ENCODE assay signal across 9 cellular contexts in genomic region chr2:166384774-166385173, GRCh38. TPM values are rescaled to one million over a fixed set of nuclear protein-coding genes. Genes with fewer than 3 reads are reported as not detected.
DNase-seq lines count a peak whose midpoint lies in the region; ATAC-seq and TF ChIP-seq lines count a peak whose summit lies in the region.
"Had no signal": no experiment of that assay in that cellular context is flagged by ENCODE, and none has a peak within 500 bp of the region (broad histone marks: within the 10 kb centered on the region; RNA-seq: fewer than 3 reads in every experiment).

No MANE protein-coding gene starts in this region.

- no peaks in the 10 kb centered on the region for H3K4me1 Mint-ChIP-seq in activated naive CD8-positive, alpha-beta T cell treated with anti-CD3 and anti-CD28 coated beads for 36 hours
- H3K4me1 Mint-ChIP-seq: stimulated activated memory B cell treated with anti-CD40 and anti-IgM and Interleukin-4, amounts not matched to agents 10 μg/mL and 1 μg/mL and 100 μg/mL, for 72 hours had no signal

- no peaks in the 10 kb centered on the region for H3K36me3 Mint-ChIP-seq in activated naive CD8-positive, alpha-beta T cell treated with anti-CD3 and anti-CD28 coated beads for 36 hours
- H3K36me3 Mint-ChIP-seq: stimulated activated memory B cell treated with anti-CD40 and anti-IgM and Interleukin-4, amounts not matched to agents 10 μg/mL and 1 μg/mL and 100 μg/mL, for 72 hours had no signal

- DNase-seq in NCI-H2196 (lab: John Stamatoyannopoulos, UW; ENCODE audit: unreplicated experiment): peak; percentile 34
- DNase-seq in NCI-H2196 treated with DMSO at 0.1 percent for 48 hours (lab: John Stamatoyannopoulos, UW; ENCODE audit: unreplicated experiment): no peak
- peak; percentile 12 for DNase-seq in NCI-H526 treated with DMSO at 0.1 percent for 48 hours (lab: John Stamatoyannopoulos, UW)
- no peak for DNase-seq in epithelial cell of proximal tubule (ENCODE audit: low read depth)
- DNase-seq in stromal cell of bone marrow (ENCODE audit: low read depth): peak; percentile 7
- DNase-seq in activated naive CD4-positive, alpha-beta T cell treated with Interleukin-2 at 50 U/mL for 16 hours: no peak
- no peak for DNase-seq in activated naive CD8-positive, alpha-beta T cell treated with anti-CD3 and anti-CD28 coated beads for 36 hours

- no peak overlapping the region for H3K27ac Mint-ChIP-seq in activated naive CD8-positive, alpha-beta T cell treated with anti-CD3 and anti-CD28 coated beads for 36 hours
- H3K27ac Mint-ChIP-seq: stimulated activated memory B cell treated with anti-CD40 and anti-IgM and Interleukin-4, amounts not matched to agents 10 μg/mL and 1 μg/mL and 100 μg/mL, for 72 hours had no signal

- H3K27me3 Mint-ChIP-seq in activated naive CD8-positive, alpha-beta T cell treated with anti-CD3 and anti-CD28 coated beads for 36 hours: peaks cover 5% of the 10 kb centered on the region
- H3K27me3 Mint-ChIP-seq: stimulated activated memory B cell treated with anti-CD40 and anti-IgM and Interleukin-4, amounts not matched to agents 10 μg/mL and 1 μg/mL and 100 μg/mL, for 72 hours had no signal

- no peak for ATAC-seq in GM21360 (IDR thresholded peaks at IDR 0.05; ENCODE audit: unreplicated experiment)
- ATAC-seq: stimulated activated memory B cell treated with anti-CD40 and anti-IgM and Interleukin-4, amounts not matched to agents 10 μg/mL and 1 μg/mL and 100 μg/mL, for 72 hours had no signal

- H3K4me3 Mint-ChIP-seq in activated naive CD8-positive, alpha-beta T cell treated with anti-CD3 and anti-CD28 coated beads for 36 hours: no peak overlapping the region
- H3K4me3 Mint-ChIP-seq: stimulated activated memory B cell treated with anti-CD40 and anti-IgM and Interleukin-4, amounts not matched to agents 10 μg/mL and 1 μg/mL and 100 μg/mL, for 72 hours had no signal

- H3K4me3 ChIP-seq in epithelial cell of proximal tubule (ENCODE audit: low read depth, low read length): no peak overlapping the region

- H3K9me3 Mint-ChIP-seq in activated naive CD8-positive, alpha-beta T cell treated with anti-CD3 and anti-CD28 coated beads for 36 hours: no peaks in the 10 kb centered on the region

- peak; percentile 57 for TF ChIP-seq CTCF in epithelial cell of proximal tubule (conservative IDR thresholded peaks at IDR 0.05; ENCODE audit: low read depth, low read length)

RNA-seq across cellular contexts. Expression of gene SCN9A, which starts 9.0 kb away (rescaled TPM):
- total RNA-seq in epithelial cell of proximal tubule: 0.87 and 2.1 TPM in 2 replicates
- total RNA-seq in activated naive CD8-positive, alpha-beta T cell treated with anti-CD3 and anti-CD28 coated beads for 36 hours: not detected

Comparison
In these comparisons a context has a peak if more than half of its experiments do, and no peak if none do; other contexts are left out.
1. DNase-seq: peak in NCI-H2196 (single experiment), NCI-H526 treated with DMSO at 0.1 percent for 48 hours (single experiment) and stromal cell of bone marrow (single experiment); none in NCI-H2196 treated with DMSO at 0.1 percent for 48 hours (single experiment), epithelial cell of proximal tubule (single experiment), activated naive CD4-positive, alpha-beta T cell treated with Interleukin-2 at 50 U/mL for 16 hours (single experiment) and activated naive CD8-positive, alpha-beta T cell treated with anti-CD3 and anti-CD28 coated beads for 36 hours (single experiment).